Comparison of ENCODE assay signal across 8 cellular contexts in the genomic region with DNA sequence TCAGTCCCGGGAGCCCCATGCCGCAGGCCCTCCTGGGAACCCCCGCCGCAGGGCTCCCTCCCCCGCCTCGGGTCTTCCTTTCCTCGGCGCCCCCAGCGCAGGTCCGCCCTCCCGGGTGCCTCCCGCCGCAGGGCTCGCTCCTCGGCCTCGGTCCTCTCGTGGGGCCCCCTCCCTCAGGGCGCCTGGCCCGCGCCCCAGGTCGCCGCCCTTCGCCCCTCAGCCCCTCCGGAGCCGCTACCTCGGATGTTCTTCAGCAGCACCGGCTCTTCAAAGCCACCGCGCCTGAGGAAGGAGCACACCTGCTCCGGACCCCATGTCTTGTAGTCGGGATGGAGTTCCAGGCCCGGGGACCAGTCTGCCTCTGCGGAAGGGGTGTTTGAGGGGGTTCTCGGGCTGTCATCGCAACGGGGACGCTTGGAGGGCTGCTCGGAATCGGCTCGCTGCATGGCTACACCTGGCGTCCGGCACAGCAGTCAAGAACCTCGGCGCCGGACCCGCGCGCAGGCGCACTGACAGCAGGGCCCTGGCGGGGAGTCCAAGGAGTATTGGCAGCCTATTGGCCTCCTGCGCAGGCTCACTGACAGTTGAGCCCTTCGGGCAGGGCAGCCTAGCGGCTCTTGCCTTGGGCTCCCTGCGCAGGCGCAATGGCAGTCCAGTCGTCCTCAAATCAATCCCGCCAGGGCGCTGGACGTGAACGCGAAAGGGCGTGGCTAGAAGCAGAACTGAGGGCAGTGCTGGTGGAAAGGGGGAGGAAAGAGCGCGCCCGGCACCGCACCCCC. TPM values are rescaled to one million over a fixed set of nuclear protein-coding genes. Genes with fewer than 3 reads are reported as not detected.
DNase-seq lines count a peak whose midpoint lies in the region; ATAC-seq and TF ChIP-seq lines count a peak whose summit lies in the region.

A gene (minus strand): TSS at position 511 of the 779 bp plus-strand sequence. CDS start 65 bp downstream, at position 446.

- DNase-seq in NCI-H2196 treated with DMSO at 0.1 percent for 48 hours (lab: John Stamatoyannopoulos, UW; ENCODE audit: unreplicated experiment) (peak; percentile 99), WERI-Rb-1 (peak; percentile 99), mammary epithelial cell (peak; percentile 94), iPS-NIHi11 (ENCODE audit: low spot score) (peak; percentile 100), smooth muscle cell (lab: John Stamatoyannopoulos, UW; ENCODE audit: unreplicated experiment) (peak; percentile 68)

- intact Hi-C loops in mammary epithelial cell (cut with micrococcal nuclease) = no loop called here

- H3K4me1 ChIP-seq in ACC112 (ENCODE audit: control insufficient read depth, insufficient read depth, low read length, unreplicated experiment) (peaks cover 14% of the 10 kb centered on the region), mammary epithelial cell (ENCODE audit: insufficient read depth, low read length) (peaks cover 3% of the 10 kb centered on the region), smooth muscle cell (ENCODE audit: low read depth) (no peaks in the 10 kb centered on the region)

- H3F3A ChIP-seq in smooth muscle cell (ENCODE audit: low read depth) = no peaks in the 10 kb centered on the region

- no peaks in the 10 kb centered on the region for H4K20me1 ChIP-seq in mammary epithelial cell (ENCODE audit: insufficient read depth, low read length)
- H4K20me1 ChIP-seq in smooth muscle cell (ENCODE audit: low read depth) = no peaks in the 10 kb centered on the region

- WGBS in mammary epithelial cell (ENCODE audit: low coverage, missing lambda C conversion rate) = 1% methylated on average over 25 of the region's 66 CpGs
- WGBS in smooth muscle cell (ENCODE audit: low lambda C conversion rate) = under 1% methylated on average over 43 of the region's 66 CpGs

- no TSS peak for BruUV-seq in mammary epithelial cell (replicated peaks; lab: Mats Ljungman, UMichigan)

- H3K4me3 ChIP-seq in ACC112 (ENCODE audit: low read depth, low read length) (peak within 1 kb of the TSS; percentile 96), WERI-Rb-1 (ENCODE audit: low read depth, low read length) (peak within 1 kb of the TSS; percentile 82), mammary epithelial cell (replicated peaks in 1 of 3; ENCODE audit: insufficient read depth in 1 of 3, low read depth in 2 of 3, low read length in 3 of 3) (peak within 1 kb of the TSS; percentile 60 to 90 (median 75)), smooth muscle cell (peak within 1 kb of the TSS; percentile 93)

- H3K4me2 ChIP-seq in mammary epithelial cell (ENCODE audit: insufficient read depth, low read depth, low read length) (peak within 1 kb of the TSS; percentile 97), smooth muscle cell (peak within 1 kb of the TSS; percentile 99)

- in situ Hi-C loops in mammary epithelial cell (cut with MboI; ENCODE audit: low sequenced_read_pairs in 2 of 2) = no loop called here

- TF ChIP-seq CTCF in WERI-Rb-1 (IDR thresholded peaks at IDR 0.05; ENCODE audit: low read depth, low read length) = no peak
- no peak for TF ChIP-seq CTCF in mammary epithelial cell (conservative IDR thresholded peaks at IDR 0.05 in 1 of 2, IDR thresholded peaks at IDR 0.05 in 1 of 2; ENCODE audit: extremely low read depth in 1 of 2, insufficient read depth in 1 of 2, low read depth in 1 of 2, low read length in 2 of 2)
- no peak for TF ChIP-seq CTCF in smooth muscle cell (IDR thresholded peaks at IDR 0.05; ENCODE audit: borderline replicate concordance, insufficient read depth, poor library complexity, severe bottlenecking)

- ATAC-seq in GM18867 (IDR thresholded peaks at IDR 0.05; ENCODE audit: unreplicated experiment) (peak; percentile 87), HG03103 (IDR thresholded peaks at IDR 0.05; ENCODE audit: low read depth, unreplicated experiment) (peak; percentile 90)

- H3K36me3 ChIP-seq in ACC112 (ENCODE audit: insufficient read depth, low read length) = no peaks in the 10 kb centered on the region
- no peaks in the 10 kb centered on the region; the same call in 1 of the 2 replicates for H3K36me3 ChIP-seq in WERI-Rb-1
- no peaks in the 10 kb centered on the region for H3K36me3 ChIP-seq in mammary epithelial cell (ENCODE audit: insufficient read depth, low read length)
- H3K36me3 ChIP-seq in smooth muscle cell (ENCODE audit: low read depth) = no peaks in the 10 kb centered on the region

- H3K79me2 ChIP-seq in ACC112 (ENCODE audit: control insufficient read depth, insufficient read depth, low read length, unreplicated experiment) (peaks cover 51% of the 10 kb centered on the region), mammary epithelial cell (ENCODE audit: insufficient read depth, low read length) (no peaks in the 10 kb centered on the region), smooth muscle cell (ENCODE audit: low read depth) (no peaks in the 10 kb centered on the region)

- H3K27me3 ChIP-seq in ACC112 (ENCODE audit: insufficient read depth, low read length) (no peaks in the 10 kb centered on the region), WERI-Rb-1 (ENCODE audit: insufficient read depth, low read depth, severe bottlenecking) (no peaks in the 10 kb centered on the region), mammary epithelial cell (ENCODE audit: insufficient read depth, low read length) (no peaks in the 10 kb centered on the region), smooth muscle cell (ENCODE audit: low read depth) (peaks cover 10% of the 10 kb centered on the region)

- H3K9me3 ChIP-seq in WERI-Rb-1 (ENCODE audit: severe bottlenecking) = no peaks in the 10 kb centered on the region
- H3K9me3 ChIP-seq in mammary epithelial cell (replicated peaks; ENCODE audit: insufficient read depth, low read length) = no peaks in the 10 kb centered on the region
- H3K9me3 ChIP-seq in smooth muscle cell (replicated peaks; ENCODE audit: low read depth) = no peaks in the 10 kb centered on the region

- CTCF ChIA-PET in mammary epithelial cell (lab: Charles Lee; ENCODE audit: low non-redundant PET) = no interaction called here

- H2AFZ ChIP-seq in ACC112 (ENCODE audit: low read length, unreplicated experiment) (peak within 1 kb of the TSS; percentile 79), mammary epithelial cell (ENCODE audit: low read depth, low read length) (peak within 1 kb of the TSS; percentile 100), smooth muscle cell (ENCODE audit: low read depth) (peak within 1 kb of the TSS; percentile 100)

- dilution Hi-C loops in mammary epithelial cell (cut with HindIII; ENCODE audit: low sequenced_read_pairs) = no loop called here

- H3K27ac ChIP-seq in ACC112 (ENCODE audit: low read depth, low read length) (peak within 1 kb of the TSS; percentile 88), WERI-Rb-1 (peak within 1 kb of the TSS; percentile 84), mammary epithelial cell (ENCODE audit: insufficient read depth, low read depth, low read length) (peak within 1 kb of the TSS; percentile 23), smooth muscle cell (ENCODE audit: low read depth) (no peak within 1 kb of the TSS)

- H3K9ac ChIP-seq in mammary epithelial cell (ENCODE audit: insufficient read depth, low read length) (peak within 1 kb of the TSS; percentile 65), smooth muscle cell (ENCODE audit: low read depth) (no peak within 1 kb of the TSS)

RNA-seq across cellular contexts. Expression of the gene that starts here (rescaled TPM):
- 1 to 10 TPM; 3.8 to 6.7 TPM for total RNA-seq in mammary epithelial cell
- 3.9 TPM for polyA plus RNA-seq in mammary epithelial cell
- 7.9 TPM for polyA minus RNA-seq in mammary epithelial cell
- 3.9 and 4.6 TPM in 2 replicates for total RNA-seq in smooth muscle cell
- 2.1 and 3.4 TPM in 2 replicates for polyA plus RNA-seq in smooth muscle cell
